In genomic region chr6:37845026-37845911, GRCh38 we compare ENCODE assay signal across 16 cellular contexts. TPM values are rescaled to one million over a fixed set of nuclear protein-coding genes. Genes with fewer than 3 reads are reported as not detected.
DNase-seq lines count a peak whose midpoint lies in the region; ATAC-seq and TF ChIP-seq lines count a peak whose summit lies in the region.
"Had no signal": no experiment of that assay in that cellular context is flagged by ENCODE, and none has a peak within 500 bp of the region (broad histone marks: within the 10 kb centered on the region; RNA-seq: fewer than 3 reads in every experiment).

No MANE protein-coding gene starts in this region.

- peak; percentile 83 for ATAC-seq in left colon
- peak; percentile 45 for ATAC-seq in sciatic nerve
- ATAC-seq in GM21360 (IDR thresholded peaks at IDR 0.05; ENCODE audit: unreplicated experiment) = no peak
- ATAC-seq: activated CD8-positive, alpha-beta memory T cell treated with anti-CD3 and anti-CD28 coated beads, Interleukin-2, amount 10 ng/mL, durations not matched to agents 7 days and 5 days; stimulated activated naive CD8-positive, alpha-beta T cell treated with anti-CD3 and anti-CD28 coated beads, Interleukin-15, amount 100 ng/mL, for 72 hours had no signal

- no peak overlapping the region for H3K4me3 ChIP-seq in mammary epithelial cell (replicated peaks in 1 of 3; ENCODE audit: insufficient read depth in 1 of 3, low read depth in 2 of 3, low read length in 3 of 3)

- H3K9me3 ChIP-seq in mammary epithelial cell (replicated peaks; ENCODE audit: insufficient read depth, low read length) = no peaks in the 10 kb centered on the region

- H3K9me3 Mint-ChIP-seq in activated naive CD4-positive, alpha-beta T cell treated with anti-CD3 and anti-CD28 coated beads, Interleukin-2, amount 50 U/mL, for 24 hours = no peaks in the 10 kb centered on the region
- H3K9me3 Mint-ChIP-seq: CD4-positive, alpha-beta T cell; stimulated activated naive CD8-positive, alpha-beta T cell treated with anti-CD3 and anti-CD28 coated beads, Interleukin-15, amount 100 ng/mL, for 72 hours had no signal

- H3K36me3 Mint-ChIP-seq in activated naive CD4-positive, alpha-beta T cell treated with anti-CD3 and anti-CD28 coated beads, Interleukin-2, amount 50 U/mL, for 24 hours = peaks cover 7% of the 10 kb centered on the region

- intact Hi-C loops in mammary epithelial cell (cut with micrococcal nuclease) = no loop called here
- intact Hi-C loops in left colon (cut with DNase I, micrococcal nuclease) = no loop called here
- intact Hi-C loops in sciatic nerve (cut with DNase I) = no loop called here

- H3K27ac Mint-ChIP-seq in activated naive CD4-positive, alpha-beta T cell treated with anti-CD3 and anti-CD28 coated beads, Interleukin-2, amount 50 U/mL, for 24 hours = no peak overlapping the region
- H3K27ac Mint-ChIP-seq: activated CD8-positive, alpha-beta memory T cell treated with anti-CD3 and anti-CD28 coated beads, Interleukin-2, amount 10 ng/mL, durations not matched to agents 7 days and 5 days; CD4-positive, alpha-beta T cell had no signal

- H2AFZ ChIP-seq in mammary epithelial cell (ENCODE audit: low read depth, low read length) = no peak overlapping the region

- H3K4me2 ChIP-seq in mammary epithelial cell (ENCODE audit: insufficient read depth, low read depth, low read length) = no peak overlapping the region

- dilution Hi-C loops in mammary epithelial cell (cut with HindIII; ENCODE audit: low sequenced_read_pairs) = no loop called here

- H3K4me3 Mint-ChIP-seq in activated naive CD4-positive, alpha-beta T cell treated with anti-CD3 and anti-CD28 coated beads, Interleukin-2, amount 50 U/mL, for 24 hours = peak overlapping the region; percentile 15
- H3K4me3 Mint-ChIP-seq: activated CD8-positive, alpha-beta memory T cell treated with anti-CD3 and anti-CD28 coated beads, Interleukin-2, amount 10 ng/mL, durations not matched to agents 7 days and 5 days; CD4-positive, alpha-beta T cell; stimulated activated naive CD8-positive, alpha-beta T cell treated with anti-CD3 and anti-CD28 coated beads, Interleukin-15, amount 100 ng/mL, for 72 hours had no signal

- no peaks in the 10 kb centered on the region for H3K27me3 Mint-ChIP-seq in activated naive CD4-positive, alpha-beta T cell treated with anti-CD3 and anti-CD28 coated beads, Interleukin-2, amount 50 U/mL, for 24 hours
- H3K27me3 Mint-ChIP-seq: activated CD8-positive, alpha-beta memory T cell treated with anti-CD3 and anti-CD28 coated beads, Interleukin-2, amount 10 ng/mL, durations not matched to agents 7 days and 5 days; CD4-positive, alpha-beta T cell; stimulated activated naive CD8-positive, alpha-beta T cell treated with anti-CD3 and anti-CD28 coated beads, Interleukin-15, amount 100 ng/mL, for 72 hours had no signal

- peaks cover 2% of the 10 kb centered on the region for H3K36me3 ChIP-seq in mammary epithelial cell (ENCODE audit: insufficient read depth, low read length)

- in situ Hi-C loops in mammary epithelial cell (cut with MboI; ENCODE audit: low sequenced_read_pairs in 2 of 2) = no loop called here

- H3K4me1 ChIP-seq in mammary epithelial cell (ENCODE audit: insufficient read depth, low read length) = peaks cover 6% of the 10 kb centered on the region

- TF ChIP-seq CTCF in mammary epithelial cell (conservative IDR thresholded peaks at IDR 0.05 in 1 of 2, IDR thresholded peaks at IDR 0.05 in 1 of 2; ENCODE audit: extremely low read depth in 1 of 2, insufficient read depth in 1 of 2, low read depth in 1 of 2, low read length in 2 of 2) = no peak

- no peak for DNase-seq in activated naive CD4-positive, alpha-beta T cell (lab: John Stamatoyannopoulos, UW)
- DNase-seq in mammary epithelial cell (peak; percentile 15), left colon (no peak), sciatic nerve (ENCODE audit: low spot score) (no peak), NCI-H1930 (lab: John Stamatoyannopoulos, UW) (no peak)
- no peak for DNase-seq in stimulated activated CD4-positive, alpha-beta T cell treated with anti-CD3 and anti-CD28 coated beads, Interleukin-15, amount 100 ng/mL, for 24 hours
- DNase-seq: activated CD8-positive, alpha-beta memory T cell treated with anti-CD3 and anti-CD28 coated beads, Interleukin-2, amount 10 ng/mL, durations not matched to agents 7 days and 5 days; activated gamma-delta T cell; CD4-positive, alpha-beta T cell; hippocampal formation; kidney glomerular epithelial cell; NCI-H1048; stimulated activated naive CD8-positive, alpha-beta T cell treated with anti-CD3 and anti-CD28 coated beads, Interleukin-15, amount 100 ng/mL, for 72 hours; T-helper 2 cell had no signal

- peaks cover 13% of the 10 kb centered on the region for H4K20me1 ChIP-seq in mammary epithelial cell (ENCODE audit: insufficient read depth, low read length)

- H3K27me3 ChIP-seq in mammary epithelial cell (ENCODE audit: insufficient read depth, low read length) = no peaks in the 10 kb centered on the region

- peaks cover 95% of the 10 kb centered on the region for H3K79me2 ChIP-seq in mammary epithelial cell (ENCODE audit: insufficient read depth, low read length)

- H3K4me1 Mint-ChIP-seq in activated naive CD4-positive, alpha-beta T cell treated with anti-CD3 and anti-CD28 coated beads, Interleukin-2, amount 50 U/mL, for 24 hours = peaks cover 78% of the 10 kb centered on the region

- no peak overlapping the region for H3K9ac ChIP-seq in mammary epithelial cell (ENCODE audit: insufficient read depth, low read length)

- 90% methylated on average over 6 of the region's 6 CpGs for whole genome bisulfite sequencing in mammary epithelial cell (ENCODE audit: low coverage, missing lambda C conversion rate)

- CTCF ChIA-PET in mammary epithelial cell (lab: Charles Lee; ENCODE audit: low non-redundant PET) = no interaction called here

- no peak overlapping the region for H3K27ac ChIP-seq in mammary epithelial cell (ENCODE audit: insufficient read depth, low read depth, low read length)

- BruUV-seq in mammary epithelial cell (replicated peaks; lab: Mats Ljungman, UMichigan) = no TSS peak

RNA-seq across cellular contexts. Expression of gene ZFAND3, which starts 25.7 kb away (rescaled TPM):
- 10 to 100 TPM; 34.8 to 79.5 TPM for total RNA-seq in mammary epithelial cell
- polyA plus RNA-seq in mammary epithelial cell = 9.4 TPM
- 36.1 TPM for polyA minus RNA-seq in mammary epithelial cell
- 10 to 100 TPM; 66.4 to 77.0 TPM for total RNA-seq in left colon
- 58.9 TPM for total RNA-seq in sciatic nerve
